Comparison of ENCODE assay signal across 12 cellular contexts in genomic region chr17:383771-384621, GRCh38. TPM values are rescaled to one million over a fixed set of nuclear protein-coding genes. Genes with fewer than 3 reads are reported as not detected.
A peak's percentile ranks its signal among the peaks of the same experiment; 100 is the strongest.
DNase-seq lines count a peak whose midpoint lies in the region; ATAC-seq, FAIRE-seq and TF ChIP-seq lines count a peak whose summit lies in the region.
"Had no signal": no experiment of that assay in that cellular context is flagged by ENCODE, and none has a peak within 500 bp of the region (broad histone marks: within the 10 kb centered on the region; RNA-seq: fewer than 3 reads in every experiment).

No MANE protein-coding gene starts in this region.

- intact Hi-C loops in heart left ventricle (cut with DNase I) (loop anchor here in 5 of 10 donors (2.0 to 10.0 kb wide), 5 partner anchors 33 to 217 kb away; no protein-coding TSS in a partner anchor), left ventricle myocardium superior (cut with micrococcal nuclease) (no loop called here), left lung (cut with DNase I) (no loop called here), kidney (cut with DNase I) (no loop called here)

- TF ChIP-seq POLR2A in heart left ventricle (IDR thresholded peaks at IDR 0.05) = no peak

- DNase-seq in heart left ventricle (no peak), left ventricle myocardium superior (no peak), WERI-Rb-1 (peak; percentile 35), glutamatergic neuron (peak; percentile 64), left lung (no peak), kidney (no peak), D721Med (ENCODE audit: insufficient read length, low spot score) (no peak)
- no peak for DNase-seq in stimulated activated naive B cell treated with anti-CD40 and anti-IgM and Interleukin-4, amounts not matched to agents 10 μg/mL and 1 μg/mL and 100 μg/mL, for 72 hours
- DNase-seq: effector CD4-positive, alpha-beta T cell; Karpas-422; NCI-H2171 treated with DMSO at 0.1 percent for 48 hours had no signal

- peaks cover 34% of the 10 kb centered on the region for H3K27me3 Mint-ChIP-seq in glutamatergic neuron (ENCODE audit: unreplicated experiment)
- H3K27me3 Mint-ChIP-seq in stimulated activated naive B cell treated with anti-CD40 and anti-IgM and Interleukin-4, amounts not matched to agents 10 μg/mL and 1 μg/mL and 100 μg/mL, for 72 hours = peaks cover 40 to 48% of the 10 kb centered on the region in 2 donors

- peak overlapping the region; percentile 80 for H3K4me3 Mint-ChIP-seq in glutamatergic neuron (ENCODE audit: unreplicated experiment)
- peak overlapping the region; percentile 71 to 73 for H3K4me3 Mint-ChIP-seq in stimulated activated naive B cell treated with anti-CD40 and anti-IgM and Interleukin-4, amounts not matched to agents 10 μg/mL and 1 μg/mL and 100 μg/mL, for 72 hours

- FAIRE-seq in kidney (lab: Jason Lieb, UNC) (no peak), D721Med (lab: Jason Lieb, UNC) (no peak)

- TF ChIP-seq CTCF in heart left ventricle (IDR thresholded peaks at IDR 0.05) (no peak), WERI-Rb-1 (IDR thresholded peaks at IDR 0.05; ENCODE audit: low read depth, low read length) (no peak), glutamatergic neuron (IDR thresholded peaks at IDR 0.05; ENCODE audit: partially characterized antibody, unreplicated experiment) (no peak), left lung (IDR thresholded peaks at IDR 0.05) (no peak), kidney (IDR thresholded peaks at IDR 0.05; ENCODE audit: borderline replicate concordance, extremely low read depth, insufficient read depth) (no peak), D721Med (IDR thresholded peaks at IDR 0.05; ENCODE audit: insufficient read depth, missing control alignments) (no peak)

- H3K4me1 Mint-ChIP-seq in glutamatergic neuron (ENCODE audit: low read depth, unreplicated experiment) = peaks cover 38% of the 10 kb centered on the region
- H3K4me1 Mint-ChIP-seq in stimulated activated naive B cell treated with anti-CD40 and anti-IgM and Interleukin-4, amounts not matched to agents 10 μg/mL and 1 μg/mL and 100 μg/mL, for 72 hours = peaks cover 12 to 21% of the 10 kb centered on the region in 2 donors

- H3K4me1 ChIP-seq in heart left ventricle = peaks cover 0 to 28% (median 19%) of the 10 kb centered on the region in 12 donors
- peaks cover 9 to 23% of the 10 kb centered on the region in 2 donors for H3K4me1 ChIP-seq in left lung
- peaks cover 4 to 5% of the 10 kb centered on the region in 2 donors for H3K4me1 ChIP-seq in kidney (ENCODE audit: control insufficient read depth in 1 of 2, insufficient read depth in 1 of 2, low read depth in 1 of 2, low read length in 2 of 2)

- H3K9me3 ChIP-seq in heart left ventricle (no peaks in the 10 kb centered on the region), WERI-Rb-1 (ENCODE audit: severe bottlenecking) (no peaks in the 10 kb centered on the region), left lung (no peaks in the 10 kb centered on the region), kidney (ENCODE audit: control insufficient read depth in 1 of 2, low read length in 2 of 2) (no peaks in the 10 kb centered on the region)

- H3K9me3 Mint-ChIP-seq in glutamatergic neuron (ENCODE audit: unreplicated experiment) = peaks cover 36% of the 10 kb centered on the region
- H3K9me3 Mint-ChIP-seq in stimulated activated naive B cell treated with anti-CD40 and anti-IgM and Interleukin-4, amounts not matched to agents 10 μg/mL and 1 μg/mL and 100 μg/mL, for 72 hours = peaks cover 3% of the 10 kb centered on the region in 2 donors

- H3K27me3 ChIP-seq in heart left ventricle = peaks cover 0 to 16% (median 0%) of the 10 kb centered on the region in 9 donors
- H3K27me3 ChIP-seq in WERI-Rb-1 (ENCODE audit: insufficient read depth, low read depth, severe bottlenecking) = no peaks in the 10 kb centered on the region
- peaks cover 0 to 27% of the 10 kb centered on the region in 2 donors for H3K27me3 ChIP-seq in left lung

- 73 to 83% (median 80%) methylated on average over 19 of the region's 19 CpGs for WGBS in heart left ventricle, 4 donors

- peak overlapping the region in 2 of 12 donors; percentile 56 to 59 for H3K4me3 ChIP-seq in heart left ventricle
- H3K4me3 ChIP-seq in WERI-Rb-1 (ENCODE audit: low read depth, low read length) = no peak overlapping the region
- no peak overlapping the region for H3K4me3 ChIP-seq in left lung
- H3K4me3 ChIP-seq in kidney (ENCODE audit: low read length in 2 of 2) = no peak overlapping the region

- peak overlapping the region in 11 of 12 donors; percentile 19 to 94 (median 86) for H3K27ac ChIP-seq in heart left ventricle
- H3K27ac ChIP-seq in WERI-Rb-1 = peak overlapping the region; percentile 71
- no peak overlapping the region for H3K27ac ChIP-seq in left lung
- no peak overlapping the region for H3K27ac ChIP-seq in kidney (ENCODE audit: low read depth in 2 of 2, low read length in 2 of 2)
- H3K27ac ChIP-seq: C4-2B had no signal

- H3K27ac Mint-ChIP-seq in glutamatergic neuron (ENCODE audit: unreplicated experiment) = peak overlapping the region; percentile 96
- H3K27ac Mint-ChIP-seq in stimulated activated naive B cell treated with anti-CD40 and anti-IgM and Interleukin-4, amounts not matched to agents 10 μg/mL and 1 μg/mL and 100 μg/mL, for 72 hours = peak overlapping the region; percentile 0

- ATAC-seq in heart left ventricle = no peak
- no peak for ATAC-seq in left ventricle myocardium superior
- ATAC-seq in stimulated activated naive B cell treated with anti-CD40 and anti-IgM and Interleukin-4, amounts not matched to agents 10 μg/mL and 1 μg/mL and 100 μg/mL, for 72 hours (replicated peaks) = no peak
- ATAC-seq in left lung = no peak

- H3K36me3 ChIP-seq in heart left ventricle = no peaks in the 10 kb centered on the region
- no peaks in the 10 kb centered on the region for H3K36me3 ChIP-seq in WERI-Rb-1
- H3K36me3 ChIP-seq in left lung = no peaks in the 10 kb centered on the region
- no peaks in the 10 kb centered on the region for H3K36me3 ChIP-seq in kidney (ENCODE audit: control insufficient read depth in 1 of 2, insufficient read depth in 2 of 2, low read length in 2 of 2)

- H3K36me3 Mint-ChIP-seq in glutamatergic neuron (ENCODE audit: unreplicated experiment) = peaks cover 8% of the 10 kb centered on the region
- peaks cover 3% of the 10 kb centered on the region in 2 donors for H3K36me3 Mint-ChIP-seq in stimulated activated naive B cell treated with anti-CD40 and anti-IgM and Interleukin-4, amounts not matched to agents 10 μg/mL and 1 μg/mL and 100 μg/mL, for 72 hours

- no peak overlapping the region for H3K9ac ChIP-seq in kidney (ENCODE audit: low read length in 2 of 2)

RNA-seq across cellular contexts. Expression of gene RPH3AL, which starts 31.4 kb away (rescaled TPM):
- total RNA-seq in heart left ventricle (1 to 10 TPM; 2.8 to 9.4 (median 6.7) TPM), left ventricle myocardium superior (3.8 TPM), glutamatergic neuron (ENCODE audit: unreplicated experiment) (22.3 TPM), left lung (10 to 100 TPM; 44.7 to 57.1 TPM), kidney (55.9 TPM)
- polyA plus RNA-seq in heart left ventricle (1 to 10 TPM; 4.3 to 6.3 TPM), kidney (ENCODE audit: insufficient read depth, low read depth, low replicate concordance) (18.1 TPM)

Comparison
In these comparisons a context has a peak if more than half of its experiments do, and no peak if none do; other contexts are left out.
1. DNase-seq: peak in WERI-Rb-1 (single experiment) and glutamatergic neuron (single experiment); none in heart left ventricle (0 of 5), left ventricle myocardium superior (single experiment), stimulated activated naive B cell treated with anti-CD40 and anti-IgM and Interleukin-4, amounts not matched to agents 10 μg/mL and 1 μg/mL and 100 μg/mL, for 72 hours (single experiment), left lung (0 of 2), kidney (single experiment) and D721Med (single experiment).
2. H3K27ac ChIP-seq: peak in heart left ventricle (11 of 12) and WERI-Rb-1 (single experiment); none in left lung (0 of 2) and kidney (0 of 2).